ENCODE assay signal across 1 cellular context in the genomic region with DNA sequence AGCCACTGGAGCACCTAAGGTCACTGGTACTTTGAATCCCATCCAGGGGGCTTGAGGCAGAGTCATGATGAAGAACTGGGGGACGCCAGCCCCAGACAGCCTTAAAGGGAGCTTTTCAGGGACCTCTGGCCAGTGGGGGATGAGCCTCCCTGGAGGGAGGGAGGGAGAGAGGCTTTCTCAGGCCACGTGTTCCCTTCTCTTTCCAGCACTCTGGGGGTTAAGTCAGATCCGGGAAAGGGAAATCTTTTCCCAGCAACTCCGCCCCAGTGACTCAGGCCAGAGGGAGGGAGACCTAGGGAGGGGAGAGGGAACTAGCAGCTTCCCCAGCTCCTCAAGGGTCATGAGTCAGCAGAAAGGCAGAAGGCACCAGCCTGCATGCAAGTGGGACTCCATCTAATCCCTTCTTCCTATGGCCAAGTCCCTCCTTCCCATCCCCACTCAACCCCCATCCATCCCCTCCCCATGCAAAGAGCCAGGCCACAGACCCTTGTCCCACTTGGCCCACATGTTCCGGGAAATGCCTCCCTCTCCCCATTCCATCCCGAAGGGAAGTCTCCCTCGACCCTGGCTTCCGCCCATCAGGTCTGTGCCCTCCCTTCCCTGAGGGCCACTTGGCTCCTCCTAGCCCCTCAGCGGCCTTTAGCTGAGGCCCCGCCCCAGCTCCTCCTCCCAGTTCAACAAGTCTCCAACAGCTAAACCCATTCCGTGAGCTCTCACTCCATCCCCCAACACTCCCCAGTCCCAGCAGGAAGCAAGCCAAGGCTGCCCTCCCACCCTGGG.
TF ChIP-seq lines count a peak whose summit lies in the region.

No MANE protein-coding gene starts in this region.

TF ChIP-seq in HepG2, 621 proteins besides CTCF, POLR2A, EP300 and RAD21 (continued from another document and continues in another):
- TF ChIP-seq, protein P1, sequence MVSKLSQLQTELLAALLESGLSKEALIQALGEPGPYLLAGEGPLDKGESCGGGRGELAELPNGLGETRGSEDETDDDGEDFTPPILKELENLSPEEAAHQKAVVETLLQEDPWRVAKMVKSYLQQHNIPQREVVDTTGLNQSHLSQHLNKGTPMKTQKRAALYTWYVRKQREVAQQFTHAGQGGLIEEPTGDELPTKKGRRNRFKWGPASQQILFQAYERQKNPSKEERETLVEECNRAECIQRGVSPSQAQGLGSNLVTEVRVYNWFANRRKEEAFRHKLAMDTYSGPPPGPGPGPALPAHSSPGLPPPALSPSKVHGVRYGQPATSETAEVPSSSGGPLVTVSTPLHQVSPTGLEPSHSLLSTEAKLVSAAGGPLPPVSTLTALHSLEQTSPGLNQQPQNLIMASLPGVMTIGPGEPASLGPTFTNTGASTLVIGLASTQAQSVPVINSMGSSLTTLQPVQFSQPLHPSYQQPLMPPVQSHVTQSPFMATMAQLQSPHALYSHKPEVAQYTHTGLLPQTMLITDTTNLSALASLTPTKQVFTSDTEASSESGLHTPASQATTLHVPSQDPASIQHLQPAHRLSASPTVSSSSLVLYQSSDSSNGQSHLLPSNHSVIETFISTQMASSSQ (IDR thresholded peaks at IDR 0.05; ENCODE audit: low read depth): 0 out of 2 replicates have a peak, but pooled peaks have one; percentile 11
- TF ChIP-seq, protein P1 (CRISPR knock-in tag; IDR thresholded peaks at IDR 0.05; ENCODE audit: borderline replicate concordance): peak; percentile 60; the same call in 1 of the 2 replicates
- TF ChIP-seq ZNF777 (CRISPR knock-in tag; IDR thresholded peaks at IDR 0.05) (0 out of 2 replicates have a peak, but pooled peaks have one; percentile 7), ESRRA (CRISPR knock-in tag; IDR thresholded peaks at IDR 0.05; ENCODE audit: low read depth) (0 out of 2 replicates have a peak, but pooled peaks have one; percentile 19), RXRB (CRISPR knock-in tag; IDR thresholded peaks at IDR 0.05; ENCODE audit: borderline replicate concordance) (no peak; the same call in 1 of the 2 replicates), NFIC (IDR thresholded peaks at IDR 0.05; ENCODE audit: low read length) (no peak), EEA1 (CRISPR knock-in tag; IDR thresholded peaks at IDR 0.05; ENCODE audit: borderline replicate concordance) (no peak), ZNF331 (CRISPR knock-in tag; IDR thresholded peaks at IDR 0.05) (peak; percentile 69), THAP11 (CRISPR knock-in tag; IDR thresholded peaks at IDR 0.05) (peak; percentile 52), CEBPB (IDR thresholded peaks at IDR 0.05; ENCODE audit: borderline replicate concordance, low read depth, low read length) (no peak), ZNF484 (CRISPR knock-in tag; IDR thresholded peaks at IDR 0.05; ENCODE audit: borderline replicate concordance, low read depth) (no peak), BRCA1 (CRISPR knock-in tag; IDR thresholded peaks at IDR 0.05) (no peak), ZNF747 (CRISPR knock-in tag; IDR thresholded peaks at IDR 0.05; ENCODE audit: borderline replicate concordance) (peak; percentile 69), KLF13 (CRISPR knock-in tag; IDR thresholded peaks at IDR 0.05) (no peak), TAF15 (IDR thresholded peaks at IDR 0.05; ENCODE audit: low read depth, low read length, poor library complexity, severe bottlenecking) (no peak), ZKSCAN5 (CRISPR knock-in tag; IDR thresholded peaks at IDR 0.05) (no peak), CBX2 (IDR thresholded peaks at IDR 0.05; ENCODE audit: low read depth, low read length) (no peak), CBX2 (CRISPR knock-in tag; IDR thresholded peaks at IDR 0.05; ENCODE audit: low read depth) (no peak), ZNF75D (CRISPR knock-in tag; IDR thresholded peaks at IDR 0.05; ENCODE audit: borderline replicate concordance) (no peak), NR2C2 (CRISPR knock-in tag; IDR thresholded peaks at IDR 0.05; ENCODE audit: borderline replicate concordance) (no peak), HDAC6 (IDR thresholded peaks at IDR 0.05; ENCODE audit: low read depth, low read length) (no peak), RBFOX2 (IDR thresholded peaks at IDR 0.05; ENCODE audit: low read depth, low read length) (peak; percentile 48), ZNF12 (CRISPR knock-in tag; IDR thresholded peaks at IDR 0.05) (no peak), POLR2G (IDR thresholded peaks at IDR 0.05; ENCODE audit: low read depth, low read length) (peak; percentile 87), ZEB1 (IDR thresholded peaks at IDR 0.05; ENCODE audit: insufficient replicate concordance, low read depth) (no peak), RAD51 (IDR thresholded peaks at IDR 0.05; ENCODE audit: borderline replicate concordance) (no peak), RARA (CRISPR knock-in tag; IDR thresholded peaks at IDR 0.05) (peak; percentile 67; the same call in 1 of the 2 replicates)
- TF ChIP-seq, protein P2, sequence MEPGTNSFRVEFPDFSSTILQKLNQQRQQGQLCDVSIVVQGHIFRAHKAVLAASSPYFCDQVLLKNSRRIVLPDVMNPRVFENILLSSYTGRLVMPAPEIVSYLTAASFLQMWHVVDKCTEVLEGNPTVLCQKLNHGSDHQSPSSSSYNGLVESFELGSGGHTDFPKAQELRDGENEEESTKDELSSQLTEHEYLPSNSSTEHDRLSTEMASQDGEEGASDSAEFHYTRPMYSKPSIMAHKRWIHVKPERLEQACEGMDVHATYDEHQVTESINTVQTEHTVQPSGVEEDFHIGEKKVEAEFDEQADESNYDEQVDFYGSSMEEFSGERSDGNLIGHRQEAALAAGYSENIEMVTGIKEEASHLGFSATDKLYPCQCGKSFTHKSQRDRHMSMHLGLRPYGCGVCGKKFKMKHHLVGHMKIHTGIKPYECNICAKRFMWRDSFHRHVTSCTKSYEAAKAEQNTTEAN (CRISPR knock-in tag; conservative IDR thresholded peaks at IDR 0.05): peak; percentile 36; the same call in 1 of the 2 replicates
- TF ChIP-seq, protein P3, sequence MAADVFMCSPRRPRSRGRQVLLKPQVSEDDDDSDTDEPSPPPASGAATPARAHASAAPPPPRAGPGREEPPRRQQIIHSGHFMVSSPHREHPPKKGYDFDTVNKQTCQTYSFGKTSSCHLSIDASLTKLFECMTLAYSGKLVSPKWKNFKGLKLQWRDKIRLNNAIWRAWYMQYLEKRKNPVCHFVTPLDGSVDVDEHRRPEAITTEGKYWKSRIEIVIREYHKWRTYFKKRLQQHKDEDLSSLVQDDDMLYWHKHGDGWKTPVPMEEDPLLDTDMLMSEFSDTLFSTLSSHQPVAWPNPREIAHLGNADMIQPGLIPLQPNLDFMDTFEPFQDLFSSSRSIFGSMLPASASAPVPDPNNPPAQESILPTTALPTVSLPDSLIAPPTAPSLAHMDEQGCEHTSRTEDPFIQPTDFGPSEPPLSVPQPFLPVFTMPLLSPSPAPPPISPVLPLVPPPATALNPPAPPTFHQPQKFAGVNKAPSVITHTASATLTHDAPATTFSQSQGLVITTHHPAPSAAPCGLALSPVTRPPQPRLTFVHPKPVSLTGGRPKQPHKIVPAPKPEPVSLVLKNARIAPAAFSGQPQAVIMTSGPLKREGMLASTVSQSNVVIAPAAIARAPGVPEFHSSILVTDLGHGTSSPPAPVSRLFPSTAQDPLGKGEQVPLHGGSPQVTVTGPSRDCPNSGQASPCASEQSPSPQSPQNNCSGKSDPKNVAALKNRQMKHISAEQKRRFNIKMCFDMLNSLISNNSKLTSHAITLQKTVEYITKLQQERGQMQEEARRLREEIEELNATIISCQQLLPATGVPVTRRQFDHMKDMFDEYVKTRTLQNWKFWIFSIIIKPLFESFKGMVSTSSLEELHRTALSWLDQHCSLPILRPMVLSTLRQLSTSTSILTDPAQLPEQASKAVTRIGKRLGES (CRISPR knock-in tag; IDR thresholded peaks at IDR 0.05; ENCODE audit: borderline replicate concordance): no peak
- TF ChIP-seq, protein P4, sequence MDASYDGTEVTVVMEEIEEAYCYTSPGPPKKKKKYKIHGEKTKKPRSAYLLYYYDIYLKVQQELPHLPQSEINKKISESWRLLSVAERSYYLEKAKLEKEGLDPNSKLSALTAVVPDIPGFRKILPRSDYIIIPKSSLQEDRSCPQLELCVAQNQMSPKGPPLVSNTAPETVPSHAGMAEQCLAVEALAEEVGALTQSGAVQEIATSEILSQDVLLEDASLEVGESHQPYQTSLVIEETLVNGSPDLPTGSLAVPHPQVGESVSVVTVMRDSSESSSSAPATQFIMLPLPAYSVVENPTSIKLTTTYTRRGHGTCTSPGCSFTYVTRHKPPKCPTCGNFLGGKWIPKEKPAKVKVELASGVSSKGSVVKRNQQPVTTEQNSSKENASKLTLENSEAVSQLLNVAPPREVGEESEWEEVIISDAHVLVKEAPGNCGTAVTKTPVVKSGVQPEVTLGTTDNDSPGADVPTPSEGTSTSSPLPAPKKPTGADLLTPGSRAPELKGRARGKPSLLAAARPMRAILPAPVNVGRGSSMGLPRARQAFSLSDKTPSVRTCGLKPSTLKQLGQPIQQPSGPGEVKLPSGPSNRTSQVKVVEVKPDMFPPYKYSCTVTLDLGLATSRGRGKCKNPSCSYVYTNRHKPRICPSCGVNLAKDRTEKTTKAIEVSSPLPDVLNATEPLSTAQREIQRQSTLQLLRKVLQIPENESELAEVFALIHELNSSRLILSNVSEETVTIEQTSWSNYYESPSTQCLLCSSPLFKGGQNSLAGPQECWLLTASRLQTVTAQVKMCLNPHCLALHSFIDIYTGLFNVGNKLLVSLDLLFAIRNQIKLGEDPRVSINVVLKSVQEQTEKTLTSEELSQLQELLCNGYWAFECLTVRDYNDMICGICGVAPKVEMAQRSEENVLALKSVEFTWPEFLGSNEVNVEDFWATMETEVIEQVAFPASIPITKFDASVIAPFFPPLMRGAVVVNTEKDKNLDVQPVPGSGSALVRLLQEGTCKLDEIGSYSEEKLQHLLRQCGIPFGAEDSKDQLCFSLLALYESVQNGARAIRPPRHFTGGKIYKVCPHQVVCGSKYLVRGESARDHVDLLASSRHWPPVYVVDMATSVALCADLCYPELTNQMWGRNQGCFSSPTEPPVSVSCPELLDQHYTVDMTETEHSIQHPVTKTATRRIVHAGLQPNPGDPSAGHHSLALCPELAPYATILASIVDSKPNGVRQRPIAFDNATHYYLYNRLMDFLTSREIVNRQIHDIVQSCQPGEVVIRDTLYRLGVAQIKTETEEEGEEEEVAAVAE (CRISPR knock-in tag; IDR thresholded peaks at IDR 0.05; ENCODE audit: borderline replicate concordance): no peak
- TF ChIP-seq, protein P5, sequence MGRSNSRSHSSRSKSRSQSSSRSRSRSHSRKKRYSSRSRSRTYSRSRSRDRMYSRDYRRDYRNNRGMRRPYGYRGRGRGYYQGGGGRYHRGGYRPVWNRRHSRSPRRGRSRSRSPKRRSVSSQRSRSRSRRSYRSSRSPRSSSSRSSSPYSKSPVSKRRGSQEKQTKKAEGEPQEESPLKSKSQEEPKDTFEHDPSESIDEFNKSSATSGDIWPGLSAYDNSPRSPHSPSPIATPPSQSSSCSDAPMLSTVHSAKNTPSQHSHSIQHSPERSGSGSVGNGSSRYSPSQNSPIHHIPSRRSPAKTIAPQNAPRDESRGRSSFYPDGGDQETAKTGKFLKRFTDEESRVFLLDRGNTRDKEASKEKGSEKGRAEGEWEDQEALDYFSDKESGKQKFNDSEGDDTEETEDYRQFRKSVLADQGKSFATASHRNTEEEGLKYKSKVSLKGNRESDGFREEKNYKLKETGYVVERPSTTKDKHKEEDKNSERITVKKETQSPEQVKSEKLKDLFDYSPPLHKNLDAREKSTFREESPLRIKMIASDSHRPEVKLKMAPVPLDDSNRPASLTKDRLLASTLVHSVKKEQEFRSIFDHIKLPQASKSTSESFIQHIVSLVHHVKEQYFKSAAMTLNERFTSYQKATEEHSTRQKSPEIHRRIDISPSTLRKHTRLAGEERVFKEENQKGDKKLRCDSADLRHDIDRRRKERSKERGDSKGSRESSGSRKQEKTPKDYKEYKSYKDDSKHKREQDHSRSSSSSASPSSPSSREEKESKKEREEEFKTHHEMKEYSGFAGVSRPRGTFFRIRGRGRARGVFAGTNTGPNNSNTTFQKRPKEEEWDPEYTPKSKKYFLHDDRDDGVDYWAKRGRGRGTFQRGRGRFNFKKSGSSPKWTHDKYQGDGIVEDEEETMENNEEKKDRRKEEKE (IDR thresholded peaks at IDR 0.05): no peak
- TF ChIP-seq, protein P6, sequence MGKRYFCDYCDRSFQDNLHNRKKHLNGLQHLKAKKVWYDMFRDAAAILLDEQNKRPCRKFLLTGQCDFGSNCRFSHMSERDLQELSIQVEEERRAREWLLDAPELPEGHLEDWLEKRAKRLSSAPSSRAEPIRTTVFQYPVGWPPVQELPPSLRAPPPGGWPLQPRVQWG (CRISPR knock-in tag; IDR thresholded peaks at IDR 0.05; ENCODE audit: borderline replicate concordance, low read depth): no peak
- TF ChIP-seq, protein P7, sequence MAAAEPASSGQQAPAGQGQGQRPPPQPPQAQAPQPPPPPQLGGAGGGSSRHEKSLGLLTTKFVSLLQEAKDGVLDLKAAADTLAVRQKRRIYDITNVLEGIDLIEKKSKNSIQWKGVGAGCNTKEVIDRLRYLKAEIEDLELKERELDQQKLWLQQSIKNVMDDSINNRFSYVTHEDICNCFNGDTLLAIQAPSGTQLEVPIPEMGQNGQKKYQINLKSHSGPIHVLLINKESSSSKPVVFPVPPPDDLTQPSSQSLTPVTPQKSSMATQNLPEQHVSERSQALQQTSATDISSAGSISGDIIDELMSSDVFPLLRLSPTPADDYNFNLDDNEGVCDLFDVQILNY (CRISPR knock-in tag; conservative IDR thresholded peaks at IDR 0.05): no peak
- TF ChIP-seq, protein P8, sequence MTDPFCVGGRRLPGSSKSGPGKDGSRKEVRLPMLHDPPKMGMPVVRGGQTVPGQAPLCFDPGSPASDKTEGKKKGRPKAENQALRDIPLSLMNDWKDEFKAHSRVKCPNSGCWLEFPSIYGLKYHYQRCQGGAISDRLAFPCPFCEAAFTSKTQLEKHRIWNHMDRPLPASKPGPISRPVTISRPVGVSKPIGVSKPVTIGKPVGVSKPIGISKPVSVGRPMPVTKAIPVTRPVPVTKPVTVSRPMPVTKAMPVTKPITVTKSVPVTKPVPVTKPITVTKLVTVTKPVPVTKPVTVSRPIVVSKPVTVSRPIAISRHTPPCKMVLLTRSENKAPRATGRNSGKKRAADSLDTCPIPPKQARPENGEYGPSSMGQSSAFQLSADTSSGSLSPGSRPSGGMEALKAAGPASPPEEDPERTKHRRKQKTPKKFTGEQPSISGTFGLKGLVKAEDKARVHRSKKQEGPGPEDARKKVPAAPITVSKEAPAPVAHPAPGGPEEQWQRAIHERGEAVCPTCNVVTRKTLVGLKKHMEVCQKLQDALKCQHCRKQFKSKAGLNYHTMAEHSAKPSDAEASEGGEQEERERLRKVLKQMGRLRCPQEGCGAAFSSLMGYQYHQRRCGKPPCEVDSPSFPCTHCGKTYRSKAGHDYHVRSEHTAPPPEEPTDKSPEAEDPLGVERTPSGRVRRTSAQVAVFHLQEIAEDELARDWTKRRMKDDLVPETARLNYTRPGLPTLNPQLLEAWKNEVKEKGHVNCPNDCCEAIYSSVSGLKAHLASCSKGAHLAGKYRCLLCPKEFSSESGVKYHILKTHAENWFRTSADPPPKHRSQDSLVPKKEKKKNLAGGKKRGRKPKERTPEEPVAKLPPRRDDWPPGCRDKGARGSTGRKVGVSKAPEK (CRISPR knock-in tag; IDR thresholded peaks at IDR 0.05; ENCODE audit: borderline replicate concordance): no peak
